Comparison of ENCODE assay signal across 24 cellular contexts in genomic region chr1:151289991-151290708, GRCh38. TPM values are rescaled to one million over a fixed set of nuclear protein-coding genes. Genes with fewer than 3 reads are reported as not detected.
DNase-seq lines count a peak whose midpoint lies in the region; ATAC-seq, FAIRE-seq and TF ChIP-seq lines count a peak whose summit lies in the region.
"Had no signal": no experiment of that assay in that cellular context is flagged by ENCODE, and none has a peak within 500 bp of the region (broad histone marks: within the 10 kb centered on the region; RNA-seq: fewer than 3 reads in every experiment).

No MANE protein-coding gene starts in this region.

- RAD21 ChIA-PET in GM12878 (lab: Charles Lee; ENCODE audit: unreplicated experiment) = no interaction called here

- no peaks in the 10 kb centered on the region for H3K27me3 Mint-ChIP-seq in CD4-positive, CD25-positive, alpha-beta regulatory T cell
- no peaks in the 10 kb centered on the region for H3K27me3 Mint-ChIP-seq in nephron progenitor cell (ENCODE audit: low read depth, poor library complexity)
- H3K27me3 Mint-ChIP-seq: naive thymus-derived CD4-positive, alpha-beta T cell had no signal

- SMC1A ChIA-PET in GM12878 (lab: Charles Lee; ENCODE audit: uncharacterized antibody, unreplicated experiment) = no interaction called here

- no peak overlapping the region for H3K9ac ChIP-seq in GM12878 (ENCODE audit: control insufficient read depth, insufficient read depth, low read length)
- H3K9ac ChIP-seq: KMS-11 had no signal

- no peaks in the 10 kb centered on the region for H3K9me3 ChIP-seq in CD4-positive, CD25-positive, alpha-beta regulatory T cell (ENCODE audit: control insufficient read depth in 2 of 2, low read length in 2 of 2)
- H3K9me3 ChIP-seq in GM12878 (replicated peaks; ENCODE audit: control insufficient read depth, insufficient read depth, low read length) = no peaks in the 10 kb centered on the region
- H3K9me3 ChIP-seq: ascending aorta, testis had no signal

- peaks cover 0 to 25% (median 9%) of the 10 kb centered on the region in 4 donors for H3K4me1 Mint-ChIP-seq in CD4-positive, CD25-positive, alpha-beta regulatory T cell
- peaks cover 20% of the 10 kb centered on the region for H3K4me1 Mint-ChIP-seq in nephron progenitor cell

- H3K4me3 Mint-ChIP-seq in CD4-positive, CD25-positive, alpha-beta regulatory T cell = no peak overlapping the region
- H3K4me3 Mint-ChIP-seq in nephron progenitor cell = no peak overlapping the region
- H3K4me3 Mint-ChIP-seq: naive thymus-derived CD4-positive, alpha-beta T cell had no signal

- no peak overlapping the region for H2AFZ ChIP-seq in GM12878 (ENCODE audit: control insufficient read depth, low read depth, low read length)

- in situ Hi-C loops in GM12878 (cut with MboI) = loop anchor here (10.0 kb wide), 1 partner anchor 545 kb away; the partner anchor contains the start of genes C2CD4D and RORC

- 86% methylated on average over 19 of the region's 21 CpGs for WGBS in GM12878 (ENCODE audit: insufficient coverage, insufficient replicate concordance, low lambda C conversion rate, missing lambda C conversion rate)

- TF ChIP-seq CTCF in GM12878 (IDR thresholded peaks at IDR 0.05 in 2 of 3, conservative IDR thresholded peaks at IDR 0.05 in 1 of 3; ENCODE audit: control insufficient read depth in 2 of 3, extremely low read depth in 1 of 3, insufficient read depth in 1 of 3, low read depth in 3 of 3, low read length in 3 of 3) (no peak), nephron progenitor cell (IDR thresholded peaks at IDR 0.05) (no peak)

- FAIRE-seq in GM12892 (lab: Jason Lieb, UNC) (no peak), GM12878 (lab: Jason Lieb, UNC) (no peak)
- FAIRE-seq: endometrium, GM18507, kidney had no signal

- no peaks in the 10 kb centered on the region for H3K27me3 ChIP-seq in CD4-positive, CD25-positive, alpha-beta regulatory T cell (ENCODE audit: control insufficient read depth, insufficient read depth, low read length)
- no peaks in the 10 kb centered on the region for H3K27me3 ChIP-seq in GM12878 (replicated peaks in 1 of 2; ENCODE audit: control insufficient read depth in 2 of 2, insufficient read depth in 2 of 2, low read length in 1 of 2)
- H3K27me3 ChIP-seq: ascending aorta, testis had no signal

- peaks cover 77% of the 10 kb centered on the region for H3K36me3 ChIP-seq in CD4-positive, CD25-positive, alpha-beta regulatory T cell (ENCODE audit: control insufficient read depth, insufficient read depth, low read length)
- peaks cover 23 to 54% of the 10 kb centered on the region in 2 experiments for H3K36me3 ChIP-seq in GM12878 (ENCODE audit: control insufficient read depth in 2 of 2, insufficient read depth in 2 of 2, low read length in 1 of 2)

- TF ChIP-seq RAD21 in GM12878 (IDR thresholded peaks at IDR 0.05; ENCODE audit: insufficient read depth, low read depth, low read length) = no peak

- H3K27ac Mint-ChIP-seq in CD4-positive, CD25-positive, alpha-beta regulatory T cell = peak overlapping the region; percentile 43 to 51 (median 44)
- peak overlapping the region; percentile 88 for H3K27ac Mint-ChIP-seq in nephron progenitor cell

- TF ChIP-seq POLR2A in GM12892 (IDR thresholded peaks at IDR 0.05; ENCODE audit: low read depth, low read length) = peak; percentile 33; the same call in 1 of the 2 replicates
- TF ChIP-seq POLR2A in GM12878 (IDR thresholded peaks at IDR 0.05; ENCODE audit: low read depth, low read length) = peak; percentile 6; the same call in 1 of the 2 replicates

- intact Hi-C loops in GM12878 (cut with micrococcal nuclease; ENCODE audit: unreplicated experiment) = no loop called here

- H3K27ac ChIP-seq in CD4-positive, CD25-positive, alpha-beta regulatory T cell (ENCODE audit: insufficient read depth, low read length, poor library complexity, severe bottlenecking) = no peak overlapping the region
- H3K27ac ChIP-seq in GM12878 (ENCODE audit: control insufficient read depth, insufficient read depth) = no peak overlapping the region
- H3K27ac ChIP-seq: ascending aorta, KMS-11, testis, VCaP had no signal

- BruUV-seq in GM12878 (replicated peaks; lab: Mats Ljungman, UMichigan) = no TSS peak

- H3K4me3 ChIP-seq in CD4-positive, CD25-positive, alpha-beta regulatory T cell (ENCODE audit: low read depth, low read length) = no peak overlapping the region
- H3K4me3 ChIP-seq in GM12878 = no peak overlapping the region
- H3K4me3 ChIP-seq: ascending aorta, testis had no signal

- TF ChIP-seq EP300 in GM12878 (IDR thresholded peaks at IDR 0.05; ENCODE audit: borderline replicate concordance in 1 of 2, control insufficient read depth in 1 of 2, low read depth in 2 of 2, low read length in 2 of 2) = no peak

- CTCF ChIA-PET in GM12878 (lab: Yijun Ruan, JAX) = interaction anchor here (1.2 kb wide), 1 partner anchor 50 kb away, joined by 3 read pairs; no protein-coding TSS in a partner anchor

- DNase-seq in CD4-positive, CD25-positive, alpha-beta regulatory T cell = no peak
- DNase-seq in GM12892 (ENCODE audit: insufficient read length) (no peak), GM12878 (ENCODE audit: low read depth, low spot score) (no peak), nephron progenitor cell (no peak), NK-92 (lab: John Stamatoyannopoulos, UW; ENCODE audit: unreplicated experiment) (no peak), T1000 (lab: John Stamatoyannopoulos, UW) (no peak)
- DNase-seq: activated effector memory CD4-positive, alpha-beta T cell treated with anti-CD3 and anti-CD28 coated beads, Interleukin-2, amount 50 U/mL, for 16 hours; C1 segment of cervical spinal cord; hippocampal formation; kidney; mammary epithelial cell; naive thymus-derived CD4-positive, alpha-beta T cell; NCI-H1048; NCI-H2081; NCI-H510A; stimulated activated CD8-positive, alpha-beta memory T cell treated with anti-CD3 and anti-CD28 coated beads, Interleukin-4, amount 100 ng/mL, for 48 hours; testis had no signal

- POLR2A ChIA-PET in GM12878 (lab: Charles Lee) = no interaction called here

- H3K9me3 Mint-ChIP-seq in CD4-positive, CD25-positive, alpha-beta regulatory T cell = no peaks in the 10 kb centered on the region
- no peaks in the 10 kb centered on the region for H3K9me3 Mint-ChIP-seq in nephron progenitor cell
- H3K9me3 Mint-ChIP-seq: naive thymus-derived CD4-positive, alpha-beta T cell had no signal

- no peak overlapping the region for H3K4me2 ChIP-seq in GM12878 (ENCODE audit: control insufficient read depth, insufficient read depth)
- H3K4me2 ChIP-seq: KMS-11 had no signal

- no peaks in the 10 kb centered on the region for H3K4me1 ChIP-seq in CD4-positive, CD25-positive, alpha-beta regulatory T cell (ENCODE audit: control insufficient read depth, insufficient read depth, low read length, poor library complexity, severe bottlenecking)
- H3K4me1 ChIP-seq in GM12878 (ENCODE audit: control insufficient read depth, insufficient read depth, low read length) = no peaks in the 10 kb centered on the region
- H3K4me1 ChIP-seq: ascending aorta, testis had no signal

- peaks cover under 1% of the 10 kb centered on the region for H3K79me2 ChIP-seq in GM12878 (ENCODE audit: control insufficient read depth, insufficient read depth, low read length)

- H4K20me1 ChIP-seq in GM12878 (ENCODE audit: control insufficient read depth, insufficient read depth) = no peaks in the 10 kb centered on the region

- ATAC-seq in CD4-positive, CD25-positive, alpha-beta regulatory T cell (ENCODE audit: low read depth in 2 of 2) = no peak
- peak; percentile 5; the same call in 2 of the 3 replicates for ATAC-seq in GM12878
- ATAC-seq in HG02798 (IDR thresholded peaks at IDR 0.05; ENCODE audit: poor library complexity, unreplicated experiment) = no peak
- ATAC-seq: Right ventricle myocardium inferior had no signal

- H3K36me3 Mint-ChIP-seq in CD4-positive, CD25-positive, alpha-beta regulatory T cell = peaks cover 33% of the 10 kb centered on the region
- H3K36me3 Mint-ChIP-seq in nephron progenitor cell (ENCODE audit: low read depth) = peaks cover 25% of the 10 kb centered on the region

RNA-seq across cellular contexts. Expression of gene ZNF687, which starts 8.1 kb away (rescaled TPM):
- total RNA-seq in CD4-positive, CD25-positive, alpha-beta regulatory T cell = 31.9 TPM
- 1 to 10 TPM in 3 of 4 donors, under 1 TPM in 1; 0.46 to 1.9 (median 1.4) TPM for polyA plus RNA-seq in CD4-positive, CD25-positive, alpha-beta regulatory T cell
- 9.3 TPM for polyA plus RNA-seq in GM12892 (2012; ENCODE audit: missing spikeins)
- 43.2 and 52.7 TPM in 2 replicates for total RNA-seq in GM12878 (2013; cell fraction: nucleolus; rRNA removed)
- 18.0 and 18.8 TPM in 2 replicates for total RNA-seq in GM12878 (2014; rRNA removed)
- 9.9 and 11.0 TPM in 2 replicates for total RNA-seq in GM12878 (2014; rRNA removed; fragmentation: Illumina TruSeq; extraction: Trizol)
- 30.9 and 34.1 TPM in 2 replicates for total RNA-seq in GM12878 (2021)
- 11.2 TPM for polyA plus RNA-seq in GM12878 (2011; ENCODE audit: low read depth)
- polyA plus RNA-seq in GM12878 (2011; rRNA removed) = 7.2 and 17.8 TPM in 2 replicates
- 24.8 and 30.1 TPM in 2 replicates for polyA plus RNA-seq in GM12878 (2011; cell fraction: cytosol; rRNA removed)
- 62.8 and 68.6 TPM in 2 replicates for polyA plus RNA-seq in GM12878 (2011; cell fraction: nucleus; rRNA removed)
- polyA plus RNA-seq in GM12878 (2012) = 17.1 and 25.4 TPM in 2 replicates
- 3.7 and 8.9 TPM in 2 replicates for polyA plus RNA-seq in GM12878 (2014; fragmentation: Illumina TruSeq; extraction: Trizol)
- under 1 TPM; 0.08 to 0.51 TPM for polyA plus RNA-seq in GM12878 (2014; fragmentation: Nextera tagmentation; extraction: Ambion mirVana)
- polyA plus RNA-seq in GM12878 (2014; rRNA removed) = 17.3 and 18.9 TPM in 2 replicates
- polyA plus RNA-seq in GM12878 (2016; fragmentation: Nextera tagmentation; extraction: Ambion mirVana) = 1 to 10 TPM; 4.9 to 5.5 TPM
- polyA minus RNA-seq in GM12878 (2011; rRNA and poly(A)+ RNA removed) = 34.8 and 58.8 TPM in 2 replicates
- 15.6 and 23.5 TPM in 2 replicates for polyA minus RNA-seq in GM12878 (2011; cell fraction: cytosol; rRNA and poly(A)+ RNA removed)
- 42.0 and 67.8 TPM in 2 replicates for polyA minus RNA-seq in GM12878 (2011; cell fraction: nucleus; rRNA and poly(A)+ RNA removed)

RNA-seq across cellular contexts. Expression of gene PSMD4, which starts 35.6 kb away (rescaled TPM):
- 91.6 TPM for total RNA-seq in CD4-positive, CD25-positive, alpha-beta regulatory T cell
- polyA plus RNA-seq in CD4-positive, CD25-positive, alpha-beta regulatory T cell = 100 to 1,000 TPM; 242 to 392 (median 297) TPM
- polyA plus RNA-seq in GM12892 (2012; ENCODE audit: missing spikeins) = 182 TPM
- 46.4 and 48.2 TPM in 2 replicates for total RNA-seq in GM12878 (2013; cell fraction: nucleolus; rRNA removed)
- 167 and 169 TPM in 2 replicates for total RNA-seq in GM12878 (2014; rRNA removed)
- 201 and 209 TPM in 2 replicates for total RNA-seq in GM12878 (2014; rRNA removed; fragmentation: Illumina TruSeq; extraction: Trizol)
- total RNA-seq in GM12878 (2021) = 179 and 186 TPM in 2 replicates
- 113 TPM for polyA plus RNA-seq in GM12878 (2011; ENCODE audit: low read depth)
- 221 and 241 TPM in 2 replicates for polyA plus RNA-seq in GM12878 (2011; rRNA removed)
- polyA plus RNA-seq in GM12878 (2011; cell fraction: cytosol; rRNA removed) = 264 and 310 TPM in 2 replicates
- 130 and 154 TPM in 2 replicates for polyA plus RNA-seq in GM12878 (2011; cell fraction: nucleus; rRNA removed)
- 143 and 169 TPM in 2 replicates for polyA plus RNA-seq in GM12878 (2012)
- polyA plus RNA-seq in GM12878 (2014; fragmentation: Illumina TruSeq; extraction: Trizol) = 145 and 174 TPM in 2 replicates
- polyA plus RNA-seq in GM12878 (2014; fragmentation: Nextera tagmentation; extraction: Ambion mirVana) = 100 to 1,000 TPM; 129 to 190 TPM
- polyA plus RNA-seq in GM12878 (2014; rRNA removed) = 165 and 182 TPM in 2 replicates
- polyA plus RNA-seq in GM12878 (2016; fragmentation: Nextera tagmentation; extraction: Ambion mirVana) = 100 to 1,000 TPM; 264 to 281 TPM
- polyA minus RNA-seq in GM12878 (2011; rRNA and poly(A)+ RNA removed) = 211 and 229 TPM in 2 replicates
- 48.0 and 71.5 TPM in 2 replicates for polyA minus RNA-seq in GM12878 (2011; cell fraction: cytosol; rRNA and poly(A)+ RNA removed)
- 26.8 and 47.2 TPM in 2 replicates for polyA minus RNA-seq in GM12878 (2011; cell fraction: nucleus; rRNA and poly(A)+ RNA removed)

RNA-seq across cellular contexts. Expression of gene PI4KB, which starts 37.1 kb away (rescaled TPM):
- total RNA-seq in CD4-positive, CD25-positive, alpha-beta regulatory T cell = 73.5 TPM
- polyA plus RNA-seq in CD4-positive, CD25-positive, alpha-beta regulatory T cell = 10 to 100 TPM; 48.4 to 57.4 (median 53.3) TPM
- 37.4 TPM for polyA plus RNA-seq in GM12892 (2012; ENCODE audit: missing spikeins)
- 68.9 and 69.2 TPM in 2 replicates for total RNA-seq in GM12878 (2013; cell fraction: nucleolus; rRNA removed)
- total RNA-seq in GM12878 (2014; rRNA removed) (46.3 and 50.0 TPM in 2 replicates), GM12878 (2014; rRNA removed; fragmentation: Illumina TruSeq; extraction: Trizol) (27.0 and 27.6 TPM in 2 replicates), GM12878 (2021) (56.8 and 58.5 TPM in 2 replicates)
- polyA plus RNA-seq in GM12878 (2011; ENCODE audit: low read depth) = 29.3 TPM
- polyA plus RNA-seq in GM12878 (2011; rRNA removed) (58.8 and 88.3 TPM in 2 replicates), GM12878 (2014; fragmentation: Illumina TruSeq; extraction: Trizol) (44.1 and 52.2 TPM in 2 replicates), GM12878 (2014; fragmentation: Nextera tagmentation; extraction: Ambion mirVana) (1 to 10 TPM; 3.3 to 7.2 TPM), GM12878 (2014; rRNA removed) (62.9 and 72.2 TPM in 2 replicates), GM12878 (2016; fragmentation: Nextera tagmentation; extraction: Ambion mirVana) (10 to 100 TPM; 51.2 to 53.1 TPM)
- polyA plus RNA-seq in GM12878 (2011; cell fraction: cytosol; rRNA removed) = 103 and 113 TPM in 2 replicates
- 151 and 222 TPM in 2 replicates for polyA plus RNA-seq in GM12878 (2011; cell fraction: nucleus; rRNA removed)
- 37.7 and 45.0 TPM in 2 replicates for polyA plus RNA-seq in GM12878 (2012)
- 150 and 166 TPM in 2 replicates for polyA minus RNA-seq in GM12878 (2011; rRNA and poly(A)+ RNA removed)
- 32.1 and 33.4 TPM in 2 replicates for polyA minus RNA-seq in GM12878 (2011; cell fraction: cytosol; rRNA and poly(A)+ RNA removed)
- 40.0 and 60.0 TPM in 2 replicates for polyA minus RNA-seq in GM12878 (2011; cell fraction: nucleus; rRNA and poly(A)+ RNA removed)

RNA-seq across cellular contexts. Expression of gene RFX5, which starts 56.9 kb away (rescaled TPM):
- total RNA-seq in CD4-positive, CD25-positive, alpha-beta regulatory T cell = 105 TPM
- 10 to 100 TPM; 28.8 to 35.9 (median 35.2) TPM for polyA plus RNA-seq in CD4-positive, CD25-positive, alpha-beta regulatory T cell
- polyA plus RNA-seq in GM12892 (2012; ENCODE audit: missing spikeins) = 133 TPM
- 130 and 156 TPM in 2 replicates for total RNA-seq in GM12878 (2013; cell fraction: nucleolus; rRNA removed)
- 119 and 129 TPM in 2 replicates for total RNA-seq in GM12878 (2014; rRNA removed)
- 136 and 138 TPM in 2 replicates for total RNA-seq in GM12878 (2014; rRNA removed; fragmentation: Illumina TruSeq; extraction: Trizol)
- 119 and 138 TPM in 2 replicates for total RNA-seq in GM12878 (2021)
- 102 TPM for polyA plus RNA-seq in GM12878 (2011; ENCODE audit: low read depth)
- 128 and 155 TPM in 2 replicates for polyA plus RNA-seq in GM12878 (2011; rRNA removed)
- 101 and 106 TPM in 2 replicates for polyA plus RNA-seq in GM12878 (2011; cell fraction: cytosol; rRNA removed)
- 201 and 290 TPM in 2 replicates for polyA plus RNA-seq in GM12878 (2011; cell fraction: nucleus; rRNA removed)
- polyA plus RNA-seq in GM12878 (2012) = 81.1 and 81.7 TPM in 2 replicates
- polyA plus RNA-seq in GM12878 (2014; fragmentation: Illumina TruSeq; extraction: Trizol) = 198 and 209 TPM in 2 replicates
- 10 to 100 TPM; 14.1 to 18.4 TPM for polyA plus RNA-seq in GM12878 (2014; fragmentation: Nextera tagmentation; extraction: Ambion mirVana)
- polyA plus RNA-seq in GM12878 (2014; rRNA removed) = 129 and 134 TPM in 2 replicates
- 10 to 100 TPM; 76.1 to 82.3 TPM for polyA plus RNA-seq in GM12878 (2016; fragmentation: Nextera tagmentation; extraction: Ambion mirVana)
- polyA minus RNA-seq in GM12878 (2011; rRNA and poly(A)+ RNA removed) = 125 and 136 TPM in 2 replicates
- 56.4 and 58.2 TPM in 2 replicates for polyA minus RNA-seq in GM12878 (2011; cell fraction: cytosol; rRNA and poly(A)+ RNA removed)
- polyA minus RNA-seq in GM12878 (2011; cell fraction: nucleus; rRNA and poly(A)+ RNA removed) = 58.4 and 69.9 TPM in 2 replicates
